In the genomic region with DNA sequence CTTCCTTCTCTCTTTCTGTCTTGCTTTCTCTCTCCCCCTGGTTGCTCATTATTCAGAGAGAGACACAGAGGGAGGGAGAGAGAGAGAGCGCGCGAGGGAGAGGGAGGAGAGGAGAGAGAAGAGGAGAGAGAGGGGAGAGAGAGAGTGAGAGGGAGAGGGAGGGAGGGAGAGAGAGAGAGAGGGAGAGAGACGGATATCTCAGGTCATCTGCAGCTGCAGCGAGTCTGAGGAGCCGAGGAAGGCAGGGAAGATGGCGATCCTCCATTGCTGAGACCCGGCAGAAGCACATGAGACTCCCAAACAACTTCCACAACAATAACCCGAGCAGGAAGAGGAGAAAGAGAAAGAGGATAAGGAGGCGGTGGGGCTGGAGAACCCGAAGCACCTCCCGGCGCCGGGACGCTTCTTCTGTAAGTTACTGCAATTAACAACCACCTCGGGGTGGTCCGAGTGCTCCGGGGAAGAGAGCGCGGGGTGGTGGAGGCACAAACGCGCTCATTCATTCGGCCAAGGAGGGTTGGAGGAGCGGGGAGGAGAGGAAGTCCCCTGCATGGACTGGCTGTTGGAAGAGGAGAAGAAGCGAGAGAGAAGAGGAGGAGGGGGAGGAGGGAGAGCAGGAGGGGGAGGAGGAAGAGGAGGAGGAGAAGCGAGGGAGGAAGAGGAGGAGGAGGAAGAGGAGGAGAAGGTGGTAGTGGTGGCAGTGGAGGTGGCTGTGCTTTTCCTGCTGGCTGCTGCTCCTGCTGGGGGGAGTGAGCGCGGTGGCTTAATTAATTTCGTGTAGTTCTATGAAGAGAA, we compare ENCODE assay signal across 9 cellular contexts. TPM values are rescaled to one million over a fixed set of nuclear protein-coding genes. Genes with fewer than 3 reads are reported as not detected.
A peak's percentile ranks its signal among the peaks of the same experiment; 100 is the strongest.
DNase-seq lines count a peak whose midpoint lies in the region; ATAC-seq and TF ChIP-seq lines count a peak whose summit lies in the region.
"Had no signal": no experiment of that assay in that cellular context is flagged by ENCODE, and none has a peak within 500 bp of the region (broad histone marks: within the 10 kb centered on the region; RNA-seq: fewer than 3 reads in every experiment).

A gene with protein sequence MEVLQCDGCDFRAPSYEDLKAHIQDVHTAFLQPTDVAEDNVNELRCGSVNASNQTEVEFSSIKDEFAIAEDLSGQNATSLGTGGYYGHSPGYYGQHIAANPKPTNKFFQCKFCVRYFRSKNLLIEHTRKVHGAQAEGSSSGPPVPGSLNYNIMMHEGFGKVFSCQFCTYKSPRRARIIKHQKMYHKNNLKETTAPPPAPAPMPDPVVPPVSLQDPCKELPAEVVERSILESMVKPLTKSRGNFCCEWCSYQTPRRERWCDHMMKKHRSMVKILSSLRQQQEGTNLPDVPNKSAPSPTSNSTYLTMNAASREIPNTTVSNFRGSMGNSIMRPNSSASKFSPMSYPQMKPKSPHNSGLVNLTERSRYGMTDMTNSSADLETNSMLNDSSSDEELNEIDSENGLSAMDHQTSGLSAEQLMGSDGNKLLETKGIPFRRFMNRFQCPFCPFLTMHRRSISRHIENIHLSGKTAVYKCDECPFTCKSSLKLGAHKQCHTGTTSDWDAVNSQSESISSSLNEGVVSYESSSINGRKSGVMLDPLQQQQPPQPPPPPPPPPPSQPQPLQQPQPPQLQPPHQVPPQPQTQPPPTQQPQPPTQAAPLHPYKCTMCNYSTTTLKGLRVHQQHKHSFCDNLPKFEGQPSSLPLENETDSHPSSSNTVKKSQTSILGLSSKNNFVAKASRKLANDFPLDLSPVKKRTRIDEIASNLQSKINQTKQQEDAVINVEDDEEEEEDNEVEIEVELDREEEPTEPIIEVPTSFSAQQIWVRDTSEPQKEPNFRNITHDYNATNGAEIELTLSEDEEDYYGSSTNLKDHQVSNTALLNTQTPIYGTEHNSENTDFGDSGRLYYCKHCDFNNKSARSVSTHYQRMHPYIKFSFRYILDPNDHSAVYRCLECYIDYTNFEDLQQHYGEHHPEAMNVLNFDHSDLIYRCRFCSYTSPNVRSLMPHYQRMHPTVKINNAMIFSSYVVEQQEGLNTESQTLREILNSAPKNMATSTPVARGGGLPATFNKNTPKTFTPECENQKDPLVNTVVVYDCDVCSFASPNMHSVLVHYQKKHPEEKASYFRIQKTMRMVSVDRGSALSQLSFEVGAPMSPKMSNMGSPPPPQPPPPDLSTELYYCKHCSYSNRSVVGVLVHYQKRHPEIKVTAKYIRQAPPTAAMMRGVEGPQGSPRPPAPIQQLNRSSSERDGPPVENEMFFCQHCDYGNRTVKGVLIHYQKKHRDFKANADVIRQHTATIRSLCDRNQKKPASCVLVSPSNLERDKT (N-terminal part only) (plus strand): TSS at position 221 of the 795 bp plus-strand sequence. CDS start 60,218 bp downstream, outside the sequence.

- peaks cover 22% of the 10 kb centered on the region for H3K4me1 Mint-ChIP-seq in CD8-positive, alpha-beta T cell (ENCODE audit: low read depth)
- H3K4me1 Mint-ChIP-seq in type B pancreatic cell (ENCODE audit: unreplicated experiment): peaks cover 30% of the 10 kb centered on the region

- H3K27me3 ChIP-seq in CD8-positive, alpha-beta T cell (ENCODE audit: insufficient read depth, low read length): peaks cover 13% of the 10 kb centered on the region
- peaks cover 4% of the 10 kb centered on the region; the same call in 1 of the 2 replicates for H3K27me3 ChIP-seq in HUES6 (ENCODE audit: control insufficient read depth, insufficient read depth, low read length)

- H3K36me3 ChIP-seq in CD8-positive, alpha-beta T cell (ENCODE audit: insufficient read depth, low read length): no peaks in the 10 kb centered on the region
- peaks cover 4% of the 10 kb centered on the region; the same call in 1 of the 2 replicates for H3K36me3 ChIP-seq in HUES6 (ENCODE audit: control insufficient read depth, insufficient read depth, low read length)

- DNase-seq in CD8-positive, alpha-beta T cell: no peak
- DNase-seq in SW480 (ENCODE audit: low spot score): peak; percentile 31
- peak; percentile 34 for DNase-seq in epithelial cell of prostate (ENCODE audit: low read depth, low spot score)
- DNase-seq in midbrain (lab: John Stamatoyannopoulos, UW): peak; percentile 72
- DNase-seq in type B pancreatic cell (ENCODE audit: extremely low spot score, unreplicated experiment): peak; percentile 73

- H3K36me3 Mint-ChIP-seq in CD8-positive, alpha-beta T cell: no peaks in the 10 kb centered on the region
- H3K36me3 Mint-ChIP-seq in type B pancreatic cell: peaks cover 28% of the 10 kb centered on the region

- H3K27ac ChIP-seq in CD8-positive, alpha-beta T cell (ENCODE audit: low read depth, low read length): no peak within 1 kb of the TSS
- H3K27ac ChIP-seq in HUES6 (ENCODE audit: low read depth, low read length): peak within 1 kb of the TSS; percentile 92
- H3K27ac ChIP-seq in epithelial cell of prostate: peak within 1 kb of the TSS; percentile 85
- H3K27ac ChIP-seq: SK-N-MC had no signal

- CTCF ChIA-PET in CD8-positive, alpha-beta T cell (lab: Charles Lee): no interaction called here

- POLR2A ChIA-PET in CD8-positive, alpha-beta T cell (lab: Charles Lee): no interaction called here

- intact Hi-C loops in CD8-positive, alpha-beta T cell (cut with DNase I, micrococcal nuclease): no loop called here

- peak within 1 kb of the TSS; percentile 97 for H3K9ac ChIP-seq in HUES6 (ENCODE audit: low read length)

- no peaks in the 10 kb centered on the region for H3K9me3 Mint-ChIP-seq in CD8-positive, alpha-beta T cell
- H3K9me3 Mint-ChIP-seq in type B pancreatic cell: no peaks in the 10 kb centered on the region

- no peak for TF ChIP-seq CTCF in CD8-positive, alpha-beta T cell (IDR thresholded peaks at IDR 0.05)
- no peak for TF ChIP-seq CTCF in type B pancreatic cell (conservative IDR thresholded peaks at IDR 0.05)

- H3K9me3 ChIP-seq in CD8-positive, alpha-beta T cell (ENCODE audit: low read length): no peaks in the 10 kb centered on the region
- H3K9me3 ChIP-seq in HUES6 (ENCODE audit: control insufficient read depth, insufficient read depth, low read depth, low read length): no peaks in the 10 kb centered on the region

- ATAC-seq in CD8-positive, alpha-beta T cell: no peak
- ATAC-seq in GM21576 (IDR thresholded peaks at IDR 0.05; ENCODE audit: unreplicated experiment) (no peak), GM19023 (IDR thresholded peaks at IDR 0.05; ENCODE audit: unreplicated experiment) (no peak)

- no peak within 1 kb of the TSS for H3K4me3 ChIP-seq in CD8-positive, alpha-beta T cell (ENCODE audit: low read depth, low read length)
- peak within 1 kb of the TSS; percentile 90 for H3K4me3 ChIP-seq in HUES6 (ENCODE audit: low read depth, low read length)
- H3K4me3 ChIP-seq: SK-N-MC had no signal

- peaks cover 69% of the 10 kb centered on the region for H3K27me3 Mint-ChIP-seq in CD8-positive, alpha-beta T cell (ENCODE audit: low read depth)
- peaks cover 20% of the 10 kb centered on the region for H3K27me3 Mint-ChIP-seq in type B pancreatic cell

- H3K4me1 ChIP-seq in CD8-positive, alpha-beta T cell (ENCODE audit: insufficient read depth, low read length): peaks cover 10% of the 10 kb centered on the region
- H3K4me1 ChIP-seq in HUES6 (ENCODE audit: control insufficient read depth, insufficient read depth, low read length): peaks cover 40% of the 10 kb centered on the region

- H3K4me3 Mint-ChIP-seq in CD8-positive, alpha-beta T cell: peak within 1 kb of the TSS; percentile 57
- peak within 1 kb of the TSS; percentile 95 for H3K4me3 Mint-ChIP-seq in type B pancreatic cell

- no peak within 1 kb of the TSS for H3K27ac Mint-ChIP-seq in CD8-positive, alpha-beta T cell
- peak within 1 kb of the TSS; percentile 91 for H3K27ac Mint-ChIP-seq in type B pancreatic cell

RNA-seq across cellular contexts. Expression of the gene that starts here (rescaled TPM):
- total RNA-seq in CD8-positive, alpha-beta T cell: not detected
- 124 and 129 TPM in 2 replicates for total RNA-seq in type B pancreatic cell (ENCODE audit: low replicate concordance)

Comparison
In these comparisons a context has a peak if more than half of its experiments do, and no peak if none do; other contexts are left out.
1. RNA of the gene that starts here (total RNA-seq): 124 to 129 TPM in type B pancreatic cell; not detected in CD8-positive, alpha-beta T cell; every median in the first group is over 100 times any median in the second.
2. DNase-seq: peak in SW480 (single experiment), epithelial cell of prostate (single experiment), midbrain (single experiment) and type B pancreatic cell (single experiment); none in CD8-positive, alpha-beta T cell (0 of 7).